ENCODE assay signal across 8 cellular contexts in genomic region chr1:145823565-145824498, GRCh38. TPM values are rescaled to one million over a fixed set of nuclear protein-coding genes. Genes with fewer than 3 reads are reported as not detected.
DNase-seq lines count a peak whose midpoint lies in the region; FAIRE-seq and TF ChIP-seq lines count a peak whose summit lies in the region.

TSS of gene POLR3C (plus strand) at chr1:145824200. CDS start at chr1:145825777, 1,577 bp downstream.
TSS of gene RNF115 (minus strand) at chr1:145824095. CDS start at chr1:145823873, 222 bp downstream.

- peaks cover 13 to 35% of the 10 kb centered on the region in 2 donors for H3K36me3 ChIP-seq in neuronal stem cell (replicated peaks in 1 of 2; ENCODE audit: control insufficient read depth in 2 of 2, insufficient read depth in 2 of 2, low read length in 2 of 2)

- TF ChIP-seq CTCF in HFF-Myc (IDR thresholded peaks at IDR 0.05; ENCODE audit: low read depth, low read length, missing control alignments) (no peak), subcutaneous adipose tissue (IDR thresholded peaks at IDR 0.05; ENCODE audit: low read depth) (no peak)

- H2AK5ac ChIP-seq in neuronal stem cell (ENCODE audit: low read depth, low read length) = no peak within 1 kb of the TSS

- no CpG with 5 or more reads among the region's 89 CpGs for WGBS in neuronal stem cell (ENCODE audit: extremely low coverage in 2 of 2, insufficient read length in 2 of 2, insufficient replicate concordance in 1 of 2), 2 donors

- no peak within 1 kb of the TSS for H4K91ac ChIP-seq in neuronal stem cell (ENCODE audit: low read depth, low read length, poor library complexity)

- H3K79me1 ChIP-seq in neuronal stem cell (ENCODE audit: low read depth, low read length) = no peaks in the 10 kb centered on the region

- H3K9ac ChIP-seq in neuronal stem cell (ENCODE audit: low read depth, low read length, poor library complexity) = peak within 1 kb of the TSS; percentile 86

- no peak within 1 kb of the TSS for H2BK120ac ChIP-seq in neuronal stem cell (ENCODE audit: low read depth, low read length)

- peak within 1 kb of the TSS; percentile 93 for H3K18ac ChIP-seq in neuronal stem cell (ENCODE audit: low read length)

- H2BK12ac ChIP-seq in neuronal stem cell (ENCODE audit: low read length) = no peak within 1 kb of the TSS

- H3K23ac ChIP-seq in neuronal stem cell (ENCODE audit: low read depth, low read length, poor library complexity) = peak within 1 kb of the TSS; percentile 98

- H3K27me3 ChIP-seq in neuronal stem cell (ENCODE audit: control insufficient read depth in 3 of 3, insufficient read depth in 3 of 3, low read depth in 1 of 3, low read length in 3 of 3) = no peaks in the 10 kb centered on the region

- peak within 1 kb of the TSS; percentile 90 for H2BK5ac ChIP-seq in neuronal stem cell (ENCODE audit: low read length)

- peaks cover 0 to 2% of the 10 kb centered on the region in 2 donors for H3K4me1 ChIP-seq in neuronal stem cell (ENCODE audit: control insufficient read depth in 2 of 2, insufficient read depth in 1 of 2, low read depth in 1 of 2, low read length in 2 of 2)

- peak within 1 kb of the TSS; percentile 22 for H3K14ac ChIP-seq in neuronal stem cell (ENCODE audit: low read length)

- peak within 1 kb of the TSS; percentile 85 for H2AFZ ChIP-seq in neuronal stem cell (ENCODE audit: low read length)

- no peaks in the 10 kb centered on the region for H3K9me3 ChIP-seq in neuronal stem cell (replicated peaks in 1 of 2; ENCODE audit: control insufficient read depth in 2 of 2, insufficient read depth in 1 of 2, low read depth in 1 of 2, low read length in 2 of 2)

- H2BK15ac ChIP-seq in neuronal stem cell (ENCODE audit: low read length) = no peak within 1 kb of the TSS

- peak; percentile 83 for DNase-seq in GF-D8 (lab: John Stamatoyannopoulos, UW)
- peak; percentile 50 for DNase-seq in HFF-Myc (ENCODE audit: extremely low read depth, low read depth)
- peak; percentile 97 for DNase-seq in NAMALWA (ENCODE audit: low spot score)
- DNase-seq in SK-N-DZ (ENCODE audit: low spot score) = peak; percentile 96
- DNase-seq in activated naive CD4-positive, alpha-beta T cell treated with Interleukin-2 at 50 U/mL for 16 hours = peak; percentile 88
- peak; percentile 80 to 82 for DNase-seq in frontal cortex (ENCODE audit: low spot score in 2 of 2)
- DNase-seq in neuronal stem cell (ENCODE audit: low spot score) = peak; percentile 90

- no peak within 1 kb of the TSS for H3K4ac ChIP-seq in neuronal stem cell (ENCODE audit: low read length)

- H3K4me3 ChIP-seq in HFF-Myc (replicated peaks; ENCODE audit: low read depth, low read length) (peak within 1 kb of the TSS; percentile 98), neuronal stem cell (ENCODE audit: low read length in 2 of 2) (peak within 1 kb of the TSS; percentile 59 to 90)

- H4K8ac ChIP-seq in neuronal stem cell (ENCODE audit: low read depth, low read length) = no peak within 1 kb of the TSS

- FAIRE-seq in frontal cortex (lab: Jason Lieb, UNC) = no peak

- peak within 1 kb of the TSS; percentile 60 for H3K4me2 ChIP-seq in neuronal stem cell (ENCODE audit: insufficient read depth, low read length, poor library complexity, severe bottlenecking)

- H3K27ac ChIP-seq in neuronal stem cell (replicated peaks; ENCODE audit: low read length) = peak within 1 kb of the TSS; percentile 91

RNA-seq across cellular contexts. Expression of gene POLR3C, which starts in this region (rescaled TPM):
- polyA plus RNA-seq in SK-N-DZ (2014; cell fraction: cytosol; rRNA removed) = 47.7 and 57.1 TPM in 2 replicates
- 46.9 and 59.0 TPM in 2 replicates for polyA plus RNA-seq in SK-N-DZ (2014; cell fraction: nucleus; rRNA removed)
- total RNA-seq in frontal cortex (30.6 TPM), subcutaneous adipose tissue (10 to 100 TPM; 30.5 to 39.0 (median 37.1) TPM)
- 12.8 TPM for polyA plus RNA-seq in neuronal stem cell (2013, experiment 1 of 2)
- 12.3 TPM for polyA plus RNA-seq in neuronal stem cell (2013, experiment 2 of 2)

RNA-seq across cellular contexts. Expression of gene RNF115, which starts in this region (rescaled TPM):
- polyA plus RNA-seq in SK-N-DZ (2014; cell fraction: cytosol; rRNA removed) = 11.5 and 11.7 TPM in 2 replicates
- 15.8 and 17.8 TPM in 2 replicates for polyA plus RNA-seq in SK-N-DZ (2014; cell fraction: nucleus; rRNA removed)
- total RNA-seq in frontal cortex (26.5 TPM), subcutaneous adipose tissue (10 to 100 TPM; 17.0 to 33.7 (median 25.6) TPM)
- polyA plus RNA-seq in neuronal stem cell (2013, experiment 1 of 2) = 7.6 TPM
- 7.9 TPM for polyA plus RNA-seq in neuronal stem cell (2013, experiment 2 of 2)

Comparison
In these comparisons a context has a peak if more than half of its experiments do, and no peak if none do; other contexts are left out.
1. Peak in every context shown above with its lines: DNase-seq, H3K4me3 ChIP-seq and H3K27ac ChIP-seq.